ENCODE assay signal across 8 cellular contexts in the genomic region with DNA sequence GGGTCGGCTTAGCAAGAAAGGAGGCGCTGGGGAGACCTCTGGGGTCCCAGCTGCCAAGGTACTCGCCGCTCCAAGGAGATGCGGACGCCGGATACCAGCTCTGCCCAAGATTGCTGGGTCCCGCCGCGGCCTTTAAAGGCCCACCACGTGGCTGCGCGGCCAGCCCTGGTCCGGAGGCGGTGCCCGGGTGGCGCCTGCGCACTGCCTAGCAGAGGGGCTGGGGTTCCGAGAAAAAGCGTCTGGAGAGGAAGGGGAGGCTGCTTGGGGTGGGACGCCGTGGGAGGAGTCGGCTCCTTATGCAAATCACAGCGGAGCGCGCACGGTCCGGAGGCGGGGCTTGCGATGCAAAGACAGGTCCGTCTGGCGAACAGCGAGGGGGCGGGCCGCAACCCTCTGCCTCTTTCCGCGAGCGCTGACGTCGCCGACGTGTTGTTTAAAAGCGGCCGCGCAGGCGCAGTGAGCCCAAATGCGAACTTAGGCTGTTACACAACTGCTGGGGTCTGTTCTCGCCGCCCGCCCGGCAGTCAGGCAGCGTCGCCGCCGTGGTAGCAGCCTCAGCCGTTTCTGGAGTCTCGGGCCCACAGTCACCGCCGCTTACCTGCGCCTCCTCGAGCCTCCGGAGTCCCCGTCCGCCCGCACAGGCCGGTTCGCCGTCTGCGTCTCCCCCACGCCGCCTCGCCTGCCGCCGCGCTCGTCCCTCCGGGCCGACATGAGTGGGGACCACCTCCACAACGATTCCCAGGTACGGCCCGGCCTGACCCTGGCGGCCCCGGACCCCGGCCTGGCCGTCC. TPM values are rescaled to one million over a fixed set of nuclear protein-coding genes. Genes with fewer than 3 reads are reported as not detected.
DNase-seq lines count a peak whose midpoint lies in the region; ATAC-seq and TF ChIP-seq lines count a peak whose summit lies in the region.

A gene (plus strand): TSS at position 464 of the 791 bp plus-strand sequence. CDS start 246 bp downstream, at position 710.

- intact Hi-C loops in colonic mucosa (cut with DNase I): no loop called here

- H3K4me3 ChIP-seq in BE2C (ENCODE audit: low read depth, low read length) (peak within 1 kb of the TSS; percentile 67), colonic mucosa (peak within 1 kb of the TSS; percentile 98)

- H3K4me1 ChIP-seq in BE2C: peaks cover 5% of the 10 kb centered on the region; the same call in 1 of the 2 replicates
- H3K4me1 ChIP-seq in colonic mucosa: peaks cover 4% of the 10 kb centered on the region

- H3K9me3 ChIP-seq in BE2C: no peaks in the 10 kb centered on the region
- no peaks in the 10 kb centered on the region for H3K9me3 ChIP-seq in colonic mucosa

- H3K27me3 ChIP-seq in BE2C: no peaks in the 10 kb centered on the region
- H3K27me3 ChIP-seq in colonic mucosa: no peaks in the 10 kb centered on the region
- no peaks in the 10 kb centered on the region for H3K27me3 ChIP-seq in layer of hippocampus (ENCODE audit: control insufficient read depth, insufficient read depth, low read length)

- TF ChIP-seq CTCF in BE2C (IDR thresholded peaks at IDR 0.05; ENCODE audit: low read depth, low read length) (no peak), colonic mucosa (IDR thresholded peaks at IDR 0.05) (no peak)

- peak; percentile 100 for DNase-seq in BE2C
- peak; percentile 97 for DNase-seq in GM19240 (ENCODE audit: insufficient read length, low spot score)
- DNase-seq in NCI-H526 (lab: John Stamatoyannopoulos, UW): peak; percentile 97 to 100
- peak; percentile 100 for DNase-seq in activated CD4-positive, alpha-beta T cell treated with anti-CD3 and anti-CD28 coated beads for 48 hours
- DNase-seq in colonic mucosa: peak; percentile 100
- DNase-seq in stimulated activated CD4-positive, alpha-beta T cell treated with anti-CD3 and anti-CD28 coated beads, Interleukin-1b, Interleukin-23, amount 100 ng/mL, for 4 hours (ENCODE audit: low read depth in 2 of 2): peak; percentile 99 to 100

- H3K27ac ChIP-seq in colonic mucosa (peak within 1 kb of the TSS; percentile 86), layer of hippocampus (ENCODE audit: low read depth, low read length) (peak within 1 kb of the TSS; percentile 91)

- peak within 1 kb of the TSS; percentile 92 to 98 for H3K9ac ChIP-seq in colonic mucosa (ENCODE audit: low read depth in 2 of 2, low read length in 2 of 2)

- ATAC-seq in HG03460 (IDR thresholded peaks at IDR 0.05; ENCODE audit: unreplicated experiment): peak; percentile 88

- peaks cover 11% of the 10 kb centered on the region for H3K36me3 ChIP-seq in BE2C
- H3K36me3 ChIP-seq in colonic mucosa: no peaks in the 10 kb centered on the region

RNA-seq across cellular contexts. Expression of the gene that starts here (rescaled TPM):
- 60.2 TPM for polyA plus RNA-seq in BE2C (2012; ENCODE audit: insufficient read depth, insufficient read length, low read depth)
- total RNA-seq in colonic mucosa: 10 to 100 TPM; 80.6 to 85.5 TPM

Comparison
In these comparisons a context has a peak if more than half of its experiments do, and no peak if none do; other contexts are left out.
1. Peak in every context shown above with its lines: DNase-seq, ATAC-seq, H3K4me3 ChIP-seq and H3K27ac ChIP-seq.